16 cellular contexts compared by ENCODE assay signal in genomic region chr18:9835796-9836195, GRCh38. TPM values are rescaled to one million over a fixed set of nuclear protein-coding genes. Genes with fewer than 3 reads are reported as not detected.
DNase-seq lines count a peak whose midpoint lies in the region; ATAC-seq and TF ChIP-seq lines count a peak whose summit lies in the region.
"Had no signal": no experiment of that assay in that cellular context is flagged by ENCODE, and none has a peak within 500 bp of the region (broad histone marks: within the 10 kb centered on the region; RNA-seq: fewer than 3 reads in every experiment).

No MANE protein-coding gene starts in this region.

- peak overlapping the region; percentile 88 for H3K27ac Mint-ChIP-seq in mesothelial cell of epicardium

- H3K4me1 ChIP-seq in suprapubic skin: peaks cover 19% of the 10 kb centered on the region
- H3K4me1 ChIP-seq in ascending aorta: peaks cover 7 to 11% of the 10 kb centered on the region in 2 donors

- peaks cover 5% of the 10 kb centered on the region for H3K27me3 Mint-ChIP-seq in mesothelial cell of epicardium (ENCODE audit: low read depth)

- no peak for TF ChIP-seq EP300 in suprapubic skin (IDR thresholded peaks at IDR 0.05)

- H3K27me3 ChIP-seq in suprapubic skin (no peaks in the 10 kb centered on the region), ascending aorta (no peaks in the 10 kb centered on the region)

- ATAC-seq in GM18498 (IDR thresholded peaks at IDR 0.05; ENCODE audit: unreplicated experiment) (no peak), HG02678 (IDR thresholded peaks at IDR 0.05; ENCODE audit: unreplicated experiment) (no peak)

- intact Hi-C loops in ascending aorta (cut with DNase I): no loop called here

- H3K4me3 Mint-ChIP-seq in mesothelial cell of epicardium: peak overlapping the region; percentile 7

- H3K4me1 Mint-ChIP-seq in mesothelial cell of epicardium: peaks cover 52% of the 10 kb centered on the region

- peak; percentile 16 for TF ChIP-seq CTCF in choroid plexus epithelial cell (conservative IDR thresholded peaks at IDR 0.05; ENCODE audit: low read depth, low read length)
- TF ChIP-seq CTCF in mesothelial cell of epicardium (IDR thresholded peaks at IDR 0.05; ENCODE audit: unreplicated experiment): no peak
- TF ChIP-seq CTCF in suprapubic skin (IDR thresholded peaks at IDR 0.05): no peak
- no peak for TF ChIP-seq CTCF in ascending aorta (IDR thresholded peaks at IDR 0.05)

- H3K36me3 ChIP-seq in suprapubic skin (no peaks in the 10 kb centered on the region), ascending aorta (no peaks in the 10 kb centered on the region)

- H3K4me3 ChIP-seq in choroid plexus epithelial cell (ENCODE audit: low read depth, low read length) (no peak overlapping the region), suprapubic skin (no peak overlapping the region), ascending aorta (no peak overlapping the region)

- WGBS in suprapubic skin: 51% methylated on average over 10 of the region's 10 CpGs

- DNase-seq in NCI-H345 treated with DMSO at 0.1 percent for 48 hours (lab: John Stamatoyannopoulos, UW; ENCODE audit: unreplicated experiment) (peak; percentile 17), choroid plexus epithelial cell (ENCODE audit: low read depth) (peak; percentile 92), mesothelial cell of epicardium (ENCODE audit: low spot score in 2 of 2, unreplicated experiment in 2 of 2) (no peak), suprapubic skin (ENCODE audit: low spot score in 2 of 2) (no peak), LoVo (ENCODE audit: low spot score) (no peak), ascending aorta (ENCODE audit: low spot score in 2 of 2) (no peak)
- DNase-seq: activated CD4-positive, alpha-beta T cell treated with anti-CD3 and anti-CD28 coated beads, Interleukin-2, amount 50 U/mL, for 4 hours; activated T-cell treated with anti-CD3 and anti-CD28 coated beads, Interleukin-2, amount 50 U/mL, for 48 hours; cortex of kidney; HCEC 1CT; mesenchymal stem cell; posterior cingulate gyrus; Right ventricle myocardium superior had no signal

- no peaks in the 10 kb centered on the region for H3K9me3 Mint-ChIP-seq in mesothelial cell of epicardium

- H3K36me3 Mint-ChIP-seq in mesothelial cell of epicardium: peaks cover 5% of the 10 kb centered on the region

- no peak for TF ChIP-seq POLR2A in suprapubic skin (IDR thresholded peaks at IDR 0.05)

- H3K27ac ChIP-seq in suprapubic skin: peak overlapping the region; percentile 71
- no peak overlapping the region for H3K27ac ChIP-seq in ascending aorta
- H3K27ac ChIP-seq: C4-2B had no signal

- H3K9me3 ChIP-seq in suprapubic skin (no peaks in the 10 kb centered on the region), ascending aorta (no peaks in the 10 kb centered on the region)

RNA-seq across cellular contexts. Expression of gene TXNDC2, which starts 50.0 kb away (rescaled TPM):
- total RNA-seq in mesothelial cell of epicardium (0.29 TPM in 1 of 3 replicates, not detected in the others), suprapubic skin (not detected), ascending aorta (not detected)
- total RNA-seq: Right ventricle myocardium superior had no signal

Comparison
In these comparisons a context has a peak if more than half of its experiments do, and no peak if none do; other contexts are left out.
1. DNase-seq: peak in NCI-H345 treated with DMSO at 0.1 percent for 48 hours (single experiment) and choroid plexus epithelial cell (single experiment); none in mesothelial cell of epicardium (0 of 2), suprapubic skin (0 of 2), LoVo (single experiment) and ascending aorta (0 of 2).